18 cellular contexts compared by ENCODE assay signal in the genomic region with DNA sequence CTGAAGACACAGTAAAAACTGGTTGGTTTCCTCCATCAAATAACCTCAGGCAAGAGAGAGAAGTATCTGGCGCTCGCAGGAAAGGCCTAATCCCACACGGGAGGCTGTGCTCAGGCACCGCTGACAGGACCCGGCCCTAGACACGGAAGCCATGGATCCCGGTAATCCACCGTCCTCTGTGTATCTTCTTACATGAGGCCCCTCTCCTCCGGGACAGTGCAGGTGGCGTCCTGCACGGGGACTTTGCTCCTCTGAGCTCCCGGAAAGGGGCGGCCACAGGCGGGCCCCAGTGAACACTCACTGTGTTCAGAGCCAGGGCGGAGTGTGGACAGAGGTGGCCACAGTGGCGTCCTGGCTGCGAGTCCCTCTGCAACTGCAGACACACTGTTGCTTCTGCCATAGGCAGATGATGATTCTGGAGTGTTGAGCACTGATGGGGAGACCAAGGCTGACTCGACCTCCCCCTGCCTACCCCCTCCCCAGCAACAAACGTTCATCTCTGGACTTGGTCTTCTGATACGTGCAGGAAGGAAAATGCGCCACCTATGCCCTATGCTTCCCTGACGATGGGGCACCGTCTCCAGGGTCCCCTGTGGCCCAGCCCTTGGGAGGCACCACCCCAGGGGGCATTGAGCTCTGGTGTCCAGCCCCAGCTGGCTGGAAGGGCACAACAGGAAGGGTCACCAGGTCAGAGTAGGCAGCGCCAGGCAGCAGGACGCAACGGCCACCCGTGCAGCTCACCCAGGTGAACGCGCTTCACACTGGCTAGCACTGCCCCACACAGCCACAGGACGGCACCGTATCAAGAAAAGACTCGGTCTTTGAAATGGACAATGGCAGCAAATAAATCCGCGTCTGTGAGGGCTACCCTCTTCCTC.
DNase-seq lines count a peak whose midpoint lies in the region; ATAC-seq and TF ChIP-seq lines count a peak whose summit lies in the region.
"Had no signal": no experiment of that assay in that cellular context is flagged by ENCODE, and none has a peak within 500 bp of the region (broad histone marks: within the 10 kb centered on the region; RNA-seq: fewer than 3 reads in every experiment).

No MANE protein-coding gene starts in this region.

- no peak for ATAC-seq in activated CD8-positive, alpha-beta T cell treated with anti-CD3 and anti-CD28 coated beads, Interleukin-2, amount 10 ng/mL, durations not matched to agents 7 days and 5 days
- no peak for ATAC-seq in activated CD8-positive, alpha-beta T cell treated with anti-CD3 and anti-CD28 coated beads for 36 hours
- ATAC-seq in central memory CD8-positive, alpha-beta T cell (replicated peaks; ENCODE audit: extremely low read depth, poor library complexity, severe bottlenecking) = no peak
- no peak for ATAC-seq in HG03439 (IDR thresholded peaks at IDR 0.05; ENCODE audit: unreplicated experiment)
- ATAC-seq: HCT116 had no signal

- H3K4me1 Mint-ChIP-seq in activated CD8-positive, alpha-beta T cell treated with anti-CD3 and anti-CD28 coated beads, Interleukin-2, amount 10 ng/mL, durations not matched to agents 7 days and 5 days (ENCODE audit: low read depth) = peaks cover 14% of the 10 kb centered on the region
- peaks cover 8% of the 10 kb centered on the region for H3K4me1 Mint-ChIP-seq in activated CD8-positive, alpha-beta T cell treated with anti-CD3 and anti-CD28 coated beads for 36 hours (ENCODE audit: low read depth)
- peaks cover 13% of the 10 kb centered on the region for H3K4me1 Mint-ChIP-seq in central memory CD8-positive, alpha-beta T cell
- H3K4me1 Mint-ChIP-seq in nephron = peaks cover 9% of the 10 kb centered on the region

- no peak overlapping the region for H3K4me3 Mint-ChIP-seq in activated CD8-positive, alpha-beta T cell treated with anti-CD3 and anti-CD28 coated beads, Interleukin-2, amount 10 ng/mL, durations not matched to agents 7 days and 5 days
- no peak overlapping the region for H3K4me3 Mint-ChIP-seq in activated CD8-positive, alpha-beta T cell treated with anti-CD3 and anti-CD28 coated beads for 36 hours
- H3K4me3 Mint-ChIP-seq in central memory CD8-positive, alpha-beta T cell = peak overlapping the region; percentile 75
- no peak overlapping the region for H3K4me3 Mint-ChIP-seq in nephron

- POLR2A ChIA-PET in activated CD8-positive, alpha-beta T cell treated with anti-CD3 and anti-CD28 coated beads, Interleukin-2, amount 10 ng/mL, durations not matched to agents 7 days and 5 days (lab: Charles Lee) = no interaction called here
- POLR2A ChIA-PET in activated CD8-positive, alpha-beta T cell treated with anti-CD3 and anti-CD28 coated beads for 36 hours (lab: Charles Lee) = interaction anchor here (0.6 to 1.1 kb wide), 2 partner anchors 12 to 212 kb away, joined by 3 read pairs; no protein-coding TSS in a partner anchor

- peak overlapping the region; percentile 93 for H3K27ac Mint-ChIP-seq in activated CD8-positive, alpha-beta T cell treated with anti-CD3 and anti-CD28 coated beads, Interleukin-2, amount 10 ng/mL, durations not matched to agents 7 days and 5 days
- H3K27ac Mint-ChIP-seq in activated CD8-positive, alpha-beta T cell treated with anti-CD3 and anti-CD28 coated beads for 36 hours = no peak overlapping the region
- no peak overlapping the region for H3K27ac Mint-ChIP-seq in central memory CD8-positive, alpha-beta T cell (ENCODE audit: low read depth)
- peak overlapping the region in 2 of 3 experiments; percentile 63 to 67 for H3K27ac Mint-ChIP-seq in nephron

- no peaks in the 10 kb centered on the region for H3K36me3 Mint-ChIP-seq in activated CD8-positive, alpha-beta T cell treated with anti-CD3 and anti-CD28 coated beads, Interleukin-2, amount 10 ng/mL, durations not matched to agents 7 days and 5 days (ENCODE audit: low read depth)
- H3K36me3 Mint-ChIP-seq in activated CD8-positive, alpha-beta T cell treated with anti-CD3 and anti-CD28 coated beads for 36 hours (ENCODE audit: low read depth) = no peaks in the 10 kb centered on the region
- H3K36me3 Mint-ChIP-seq in central memory CD8-positive, alpha-beta T cell (ENCODE audit: insufficient read depth) = peaks cover 1% of the 10 kb centered on the region
- H3K36me3 Mint-ChIP-seq in nephron (ENCODE audit: low read depth) = peaks cover 14% of the 10 kb centered on the region

- DNase-seq in activated CD8-positive, alpha-beta T cell treated with anti-CD3 and anti-CD28 coated beads, Interleukin-2, amount 10 ng/mL, durations not matched to agents 7 days and 5 days = no peak
- DNase-seq in activated CD8-positive, alpha-beta T cell treated with anti-CD3 and anti-CD28 coated beads for 36 hours = no peak
- DNase-seq in ELF-1 (ENCODE audit: low read depth, low spot score) (peak; percentile 23), GDM1 (lab: John Stamatoyannopoulos, UW) (no peak)
- DNase-seq in central memory CD8-positive, alpha-beta T cell (ENCODE audit: low spot score in 2 of 2) = no peak
- no peak for DNase-seq in activated CD4-positive, CD25-positive, alpha-beta regulatory T cell (lab: John Stamatoyannopoulos, UW)
- DNase-seq: amygdala; EL; heart left ventricle; mammary epithelial cell; MG63; NCI-H1694 treated with DMSO at 0.1 percent for 48 hours; Right ventricle myocardium superior; stimulated activated CD4-positive, alpha-beta T cell treated with anti-CD3 and anti-CD28 coated beads, Interleukin-15, amount 100 ng/mL, for 24 hours; stomach had no signal

- intact Hi-C loops in activated CD8-positive, alpha-beta T cell treated with anti-CD3 and anti-CD28 coated beads for 36 hours (cut with micrococcal nuclease) = no loop called here

- no peak for TF ChIP-seq CTCF in activated CD8-positive, alpha-beta T cell treated with anti-CD3 and anti-CD28 coated beads for 36 hours (IDR thresholded peaks at IDR 0.05)
- TF ChIP-seq CTCF in nephron (IDR thresholded peaks at IDR 0.05; ENCODE audit: unreplicated experiment in 3 of 3) = no peak

- no peaks in the 10 kb centered on the region for H3K9me3 Mint-ChIP-seq in activated CD8-positive, alpha-beta T cell treated with anti-CD3 and anti-CD28 coated beads, Interleukin-2, amount 10 ng/mL, durations not matched to agents 7 days and 5 days (ENCODE audit: insufficient read depth)
- no peaks in the 10 kb centered on the region for H3K9me3 Mint-ChIP-seq in activated CD8-positive, alpha-beta T cell treated with anti-CD3 and anti-CD28 coated beads for 36 hours
- no peaks in the 10 kb centered on the region for H3K9me3 Mint-ChIP-seq in central memory CD8-positive, alpha-beta T cell
- peaks cover 5% of the 10 kb centered on the region for H3K9me3 Mint-ChIP-seq in nephron

- CTCF ChIA-PET in activated CD8-positive, alpha-beta T cell treated with anti-CD3 and anti-CD28 coated beads, Interleukin-2, amount 10 ng/mL, durations not matched to agents 7 days and 5 days (lab: Charles Lee) = no interaction called here
- CTCF ChIA-PET in activated CD8-positive, alpha-beta T cell treated with anti-CD3 and anti-CD28 coated beads for 36 hours (lab: Charles Lee) = interaction anchor here (1.4 to 3.3 kb wide), 2 partner anchors 63 to 111 kb away, joined by 4 to 11 read pairs; no protein-coding TSS in a partner anchor

- peaks cover under 1% of the 10 kb centered on the region for H3K27me3 Mint-ChIP-seq in activated CD8-positive, alpha-beta T cell treated with anti-CD3 and anti-CD28 coated beads, Interleukin-2, amount 10 ng/mL, durations not matched to agents 7 days and 5 days (ENCODE audit: low read depth)
- no peaks in the 10 kb centered on the region for H3K27me3 Mint-ChIP-seq in activated CD8-positive, alpha-beta T cell treated with anti-CD3 and anti-CD28 coated beads for 36 hours
- no peaks in the 10 kb centered on the region for H3K27me3 Mint-ChIP-seq in central memory CD8-positive, alpha-beta T cell
- peaks cover 4% of the 10 kb centered on the region for H3K27me3 Mint-ChIP-seq in nephron (ENCODE audit: low read depth)

Comparison
In these comparisons a context has a peak if more than half of its experiments do, and no peak if none do; other contexts are left out.
1. H3K27ac Mint-ChIP-seq: peak in activated CD8-positive, alpha-beta T cell treated with anti-CD3 and anti-CD28 coated beads, Interleukin-2, amount 10 ng/mL, durations not matched to agents 7 days and 5 days (single experiment) and nephron (2 of 3); none in activated CD8-positive, alpha-beta T cell treated with anti-CD3 and anti-CD28 coated beads for 36 hours (single experiment) and central memory CD8-positive, alpha-beta T cell (single experiment).